ENCODE assay signal across 1 cellular context in the genomic region with DNA sequence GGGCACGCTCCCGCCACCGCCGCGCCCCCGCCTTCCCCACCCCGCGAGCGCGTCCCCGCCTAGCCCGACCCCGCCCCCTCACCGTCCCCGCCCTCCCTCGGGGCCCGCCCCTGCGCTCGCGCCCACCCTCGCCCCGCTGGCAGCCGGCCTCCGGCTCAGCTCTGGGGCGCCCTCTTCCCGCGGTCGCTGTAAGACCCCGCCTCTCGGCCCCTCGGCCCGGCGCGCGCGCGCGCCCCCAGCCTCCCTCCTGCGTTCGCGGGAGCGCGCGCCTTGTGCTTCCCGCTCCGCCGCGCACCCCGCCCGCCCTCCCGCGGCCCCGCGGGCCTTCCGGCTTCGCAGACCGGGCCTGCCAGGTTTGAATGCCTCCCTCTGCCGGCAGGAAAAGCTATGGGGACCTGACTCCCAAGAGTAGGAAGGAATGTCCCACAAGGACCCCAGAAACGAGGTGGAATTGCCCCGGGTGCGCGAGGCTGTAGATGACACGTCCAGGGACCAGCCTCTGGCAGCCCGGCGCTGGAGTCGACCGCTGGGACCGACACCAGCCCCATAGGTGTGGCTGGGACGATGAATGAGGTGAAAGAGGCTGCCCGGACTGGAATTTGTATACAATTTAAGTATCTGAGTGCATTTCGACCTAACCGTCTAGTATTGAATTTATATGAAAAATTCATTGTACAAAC.
TF ChIP-seq lines count a peak whose summit lies in the region.

No MANE protein-coding gene starts in this region.

TF ChIP-seq in HepG2, 621 proteins besides CTCF, POLR2A, EP300 and RAD21 (continued from another document and continues in another):
- no peak for TF ChIP-seq ZNF614 (CRISPR knock-in tag; IDR thresholded peaks at IDR 0.05; ENCODE audit: borderline replicate concordance)
- no peak for TF ChIP-seq PRPF4 (IDR thresholded peaks at IDR 0.05; ENCODE audit: low read depth, low read length, poor library complexity, severe bottlenecking)
- TF ChIP-seq PHF5A (CRISPR knock-in tag; IDR thresholded peaks at IDR 0.05; ENCODE audit: low read depth, unreplicated experiment) = no peak
- no peak for TF ChIP-seq NFYC (CRISPR knock-in tag; IDR thresholded peaks at IDR 0.05)
- TF ChIP-seq ARHGAP35 (CRISPR knock-in tag; IDR thresholded peaks at IDR 0.05; ENCODE audit: borderline replicate concordance) = no peak
- no peak for TF ChIP-seq ZNF891 (CRISPR knock-in tag; IDR thresholded peaks at IDR 0.05)
- TF ChIP-seq, protein P1, sequence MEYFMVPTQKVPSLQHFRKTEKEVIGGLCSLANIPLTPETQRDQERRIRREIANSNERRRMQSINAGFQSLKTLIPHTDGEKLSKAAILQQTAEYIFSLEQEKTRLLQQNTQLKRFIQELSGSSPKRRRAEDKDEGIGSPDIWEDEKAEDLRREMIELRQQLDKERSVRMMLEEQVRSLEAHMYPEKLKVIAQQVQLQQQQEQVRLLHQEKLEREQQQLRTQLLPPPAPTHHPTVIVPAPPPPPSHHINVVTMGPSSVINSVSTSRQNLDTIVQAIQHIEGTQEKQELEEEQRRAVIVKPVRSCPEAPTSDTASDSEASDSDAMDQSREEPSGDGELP (IDR thresholded peaks at IDR 0.05; ENCODE audit: borderline replicate concordance, low read depth) = no peak
- TF ChIP-seq, protein P2, sequence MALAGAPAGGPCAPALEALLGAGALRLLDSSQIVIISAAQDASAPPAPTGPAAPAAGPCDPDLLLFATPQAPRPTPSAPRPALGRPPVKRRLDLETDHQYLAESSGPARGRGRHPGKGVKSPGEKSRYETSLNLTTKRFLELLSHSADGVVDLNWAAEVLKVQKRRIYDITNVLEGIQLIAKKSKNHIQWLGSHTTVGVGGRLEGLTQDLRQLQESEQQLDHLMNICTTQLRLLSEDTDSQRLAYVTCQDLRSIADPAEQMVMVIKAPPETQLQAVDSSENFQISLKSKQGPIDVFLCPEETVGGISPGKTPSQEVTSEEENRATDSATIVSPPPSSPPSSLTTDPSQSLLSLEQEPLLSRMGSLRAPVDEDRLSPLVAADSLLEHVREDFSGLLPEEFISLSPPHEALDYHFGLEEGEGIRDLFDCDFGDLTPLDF (CRISPR knock-in tag; IDR thresholded peaks at IDR 0.05) = no peak
- no peak for TF ChIP-seq PAX8 (CRISPR knock-in tag; IDR thresholded peaks at IDR 0.05; ENCODE audit: borderline replicate concordance)
- no peak for TF ChIP-seq NBN (conservative IDR thresholded peaks at IDR 0.05)
- TF ChIP-seq, protein P3, sequence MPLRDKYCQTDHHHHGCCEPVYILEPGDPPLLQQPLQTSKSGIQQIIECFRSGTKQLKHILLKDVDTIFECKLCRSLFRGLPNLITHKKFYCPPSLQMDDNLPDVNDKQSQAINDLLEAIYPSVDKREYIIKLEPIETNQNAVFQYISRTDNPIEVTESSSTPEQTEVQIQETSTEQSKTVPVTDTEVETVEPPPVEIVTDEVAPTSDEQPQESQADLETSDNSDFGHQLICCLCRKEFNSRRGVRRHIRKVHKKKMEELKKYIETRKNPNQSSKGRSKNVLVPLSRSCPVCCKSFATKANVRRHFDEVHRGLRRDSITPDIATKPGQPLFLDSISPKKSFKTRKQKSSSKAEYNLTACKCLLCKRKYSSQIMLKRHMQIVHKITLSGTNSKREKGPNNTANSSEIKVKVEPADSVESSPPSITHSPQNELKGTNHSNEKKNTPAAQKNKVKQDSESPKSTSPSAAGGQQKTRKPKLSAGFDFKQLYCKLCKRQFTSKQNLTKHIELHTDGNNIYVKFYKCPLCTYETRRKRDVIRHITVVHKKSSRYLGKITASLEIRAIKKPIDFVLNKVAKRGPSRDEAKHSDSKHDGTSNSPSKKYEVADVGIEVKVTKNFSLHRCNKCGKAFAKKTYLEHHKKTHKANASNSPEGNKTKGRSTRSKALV (CRISPR knock-in tag; IDR thresholded peaks at IDR 0.05) = no peak
- no peak for TF ChIP-seq ZNF766 (CRISPR knock-in tag; IDR thresholded peaks at IDR 0.05; ENCODE audit: borderline replicate concordance)
- TF ChIP-seq ZNF747 (CRISPR knock-in tag; IDR thresholded peaks at IDR 0.05; ENCODE audit: borderline replicate concordance) = no peak
- no peak for TF ChIP-seq MAFF (IDR thresholded peaks at IDR 0.05; ENCODE audit: low read depth, low read length)
- peak; percentile 47; the same call in 1 of the 2 replicates for TF ChIP-seq ZNF768 (CRISPR knock-in tag; IDR thresholded peaks at IDR 0.05)
- TF ChIP-seq FOXA3 (CRISPR knock-in tag; IDR thresholded peaks at IDR 0.05) = peak; percentile 37
- no peak for TF ChIP-seq ZNF552 (CRISPR knock-in tag; IDR thresholded peaks at IDR 0.05; ENCODE audit: borderline replicate concordance)
- no peak for TF ChIP-seq JUND (CRISPR knock-in tag; IDR thresholded peaks at IDR 0.05)
- TF ChIP-seq, protein P4, sequence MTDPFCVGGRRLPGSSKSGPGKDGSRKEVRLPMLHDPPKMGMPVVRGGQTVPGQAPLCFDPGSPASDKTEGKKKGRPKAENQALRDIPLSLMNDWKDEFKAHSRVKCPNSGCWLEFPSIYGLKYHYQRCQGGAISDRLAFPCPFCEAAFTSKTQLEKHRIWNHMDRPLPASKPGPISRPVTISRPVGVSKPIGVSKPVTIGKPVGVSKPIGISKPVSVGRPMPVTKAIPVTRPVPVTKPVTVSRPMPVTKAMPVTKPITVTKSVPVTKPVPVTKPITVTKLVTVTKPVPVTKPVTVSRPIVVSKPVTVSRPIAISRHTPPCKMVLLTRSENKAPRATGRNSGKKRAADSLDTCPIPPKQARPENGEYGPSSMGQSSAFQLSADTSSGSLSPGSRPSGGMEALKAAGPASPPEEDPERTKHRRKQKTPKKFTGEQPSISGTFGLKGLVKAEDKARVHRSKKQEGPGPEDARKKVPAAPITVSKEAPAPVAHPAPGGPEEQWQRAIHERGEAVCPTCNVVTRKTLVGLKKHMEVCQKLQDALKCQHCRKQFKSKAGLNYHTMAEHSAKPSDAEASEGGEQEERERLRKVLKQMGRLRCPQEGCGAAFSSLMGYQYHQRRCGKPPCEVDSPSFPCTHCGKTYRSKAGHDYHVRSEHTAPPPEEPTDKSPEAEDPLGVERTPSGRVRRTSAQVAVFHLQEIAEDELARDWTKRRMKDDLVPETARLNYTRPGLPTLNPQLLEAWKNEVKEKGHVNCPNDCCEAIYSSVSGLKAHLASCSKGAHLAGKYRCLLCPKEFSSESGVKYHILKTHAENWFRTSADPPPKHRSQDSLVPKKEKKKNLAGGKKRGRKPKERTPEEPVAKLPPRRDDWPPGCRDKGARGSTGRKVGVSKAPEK (CRISPR knock-in tag; IDR thresholded peaks at IDR 0.05; ENCODE audit: borderline replicate concordance) = no peak
- TF ChIP-seq MEIS1 (CRISPR knock-in tag; IDR thresholded peaks at IDR 0.05; ENCODE audit: borderline replicate concordance) = no peak
- no peak for TF ChIP-seq ZNF781 (CRISPR knock-in tag; IDR thresholded peaks at IDR 0.05; ENCODE audit: borderline replicate concordance, not compliant biosample characterization)
- TF ChIP-seq NFKB2 (CRISPR knock-in tag; IDR thresholded peaks at IDR 0.05; ENCODE audit: borderline replicate concordance) = no peak
- TF ChIP-seq ZNF841 (CRISPR knock-in tag; IDR thresholded peaks at IDR 0.05; ENCODE audit: borderline replicate concordance) = no peak
- TF ChIP-seq MAF1 (CRISPR knock-in tag; IDR thresholded peaks at IDR 0.05; ENCODE audit: borderline replicate concordance) = no peak
- TF ChIP-seq NCOA1 (CRISPR knock-in tag; IDR thresholded peaks at IDR 0.05) = no peak
- TF ChIP-seq XRCC5 (optimal IDR thresholded peaks at IDR 0.05; ENCODE audit: low read length) = no peak
- TF ChIP-seq, protein P5, sequence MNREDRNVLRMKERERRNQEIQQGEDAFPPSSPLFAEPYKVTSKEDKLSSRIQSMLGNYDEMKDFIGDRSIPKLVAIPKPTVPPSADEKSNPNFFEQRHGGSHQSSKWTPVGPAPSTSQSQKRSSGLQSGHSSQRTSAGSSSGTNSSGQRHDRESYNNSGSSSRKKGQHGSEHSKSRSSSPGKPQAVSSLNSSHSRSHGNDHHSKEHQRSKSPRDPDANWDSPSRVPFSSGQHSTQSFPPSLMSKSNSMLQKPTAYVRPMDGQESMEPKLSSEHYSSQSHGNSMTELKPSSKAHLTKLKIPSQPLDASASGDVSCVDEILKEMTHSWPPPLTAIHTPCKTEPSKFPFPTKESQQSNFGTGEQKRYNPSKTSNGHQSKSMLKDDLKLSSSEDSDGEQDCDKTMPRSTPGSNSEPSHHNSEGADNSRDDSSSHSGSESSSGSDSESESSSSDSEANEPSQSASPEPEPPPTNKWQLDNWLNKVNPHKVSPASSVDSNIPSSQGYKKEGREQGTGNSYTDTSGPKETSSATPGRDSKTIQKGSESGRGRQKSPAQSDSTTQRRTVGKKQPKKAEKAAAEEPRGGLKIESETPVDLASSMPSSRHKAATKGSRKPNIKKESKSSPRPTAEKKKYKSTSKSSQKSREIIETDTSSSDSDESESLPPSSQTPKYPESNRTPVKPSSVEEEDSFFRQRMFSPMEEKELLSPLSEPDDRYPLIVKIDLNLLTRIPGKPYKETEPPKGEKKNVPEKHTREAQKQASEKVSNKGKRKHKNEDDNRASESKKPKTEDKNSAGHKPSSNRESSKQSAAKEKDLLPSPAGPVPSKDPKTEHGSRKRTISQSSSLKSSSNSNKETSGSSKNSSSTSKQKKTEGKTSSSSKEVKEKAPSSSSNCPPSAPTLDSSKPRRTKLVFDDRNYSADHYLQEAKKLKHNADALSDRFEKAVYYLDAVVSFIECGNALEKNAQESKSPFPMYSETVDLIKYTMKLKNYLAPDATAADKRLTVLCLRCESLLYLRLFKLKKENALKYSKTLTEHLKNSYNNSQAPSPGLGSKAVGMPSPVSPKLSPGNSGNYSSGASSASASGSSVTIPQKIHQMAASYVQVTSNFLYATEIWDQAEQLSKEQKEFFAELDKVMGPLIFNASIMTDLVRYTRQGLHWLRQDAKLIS (CRISPR knock-in tag; IDR thresholded peaks at IDR 0.05) = no peak
- TF ChIP-seq, protein P6, sequence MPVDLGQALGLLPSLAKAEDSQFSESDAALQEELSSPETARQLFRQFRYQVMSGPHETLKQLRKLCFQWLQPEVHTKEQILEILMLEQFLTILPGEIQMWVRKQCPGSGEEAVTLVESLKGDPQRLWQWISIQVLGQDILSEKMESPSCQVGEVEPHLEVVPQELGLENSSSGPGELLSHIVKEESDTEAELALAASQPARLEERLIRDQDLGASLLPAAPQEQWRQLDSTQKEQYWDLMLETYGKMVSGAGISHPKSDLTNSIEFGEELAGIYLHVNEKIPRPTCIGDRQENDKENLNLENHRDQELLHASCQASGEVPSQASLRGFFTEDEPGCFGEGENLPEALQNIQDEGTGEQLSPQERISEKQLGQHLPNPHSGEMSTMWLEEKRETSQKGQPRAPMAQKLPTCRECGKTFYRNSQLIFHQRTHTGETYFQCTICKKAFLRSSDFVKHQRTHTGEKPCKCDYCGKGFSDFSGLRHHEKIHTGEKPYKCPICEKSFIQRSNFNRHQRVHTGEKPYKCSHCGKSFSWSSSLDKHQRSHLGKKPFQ (CRISPR knock-in tag; IDR thresholded peaks at IDR 0.05; ENCODE audit: insufficient replicate concordance) = no peak
- TF ChIP-seq, protein P7, sequence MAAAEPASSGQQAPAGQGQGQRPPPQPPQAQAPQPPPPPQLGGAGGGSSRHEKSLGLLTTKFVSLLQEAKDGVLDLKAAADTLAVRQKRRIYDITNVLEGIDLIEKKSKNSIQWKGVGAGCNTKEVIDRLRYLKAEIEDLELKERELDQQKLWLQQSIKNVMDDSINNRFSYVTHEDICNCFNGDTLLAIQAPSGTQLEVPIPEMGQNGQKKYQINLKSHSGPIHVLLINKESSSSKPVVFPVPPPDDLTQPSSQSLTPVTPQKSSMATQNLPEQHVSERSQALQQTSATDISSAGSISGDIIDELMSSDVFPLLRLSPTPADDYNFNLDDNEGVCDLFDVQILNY (CRISPR knock-in tag; conservative IDR thresholded peaks at IDR 0.05) = no peak
- TF ChIP-seq RXRB (CRISPR knock-in tag; IDR thresholded peaks at IDR 0.05; ENCODE audit: borderline replicate concordance) = no peak
- TF ChIP-seq GATAD1 (CRISPR knock-in tag; IDR thresholded peaks at IDR 0.05) = no peak
- no peak for TF ChIP-seq XBP1 (CRISPR knock-in tag; IDR thresholded peaks at IDR 0.05)
- TF ChIP-seq, protein P8, sequence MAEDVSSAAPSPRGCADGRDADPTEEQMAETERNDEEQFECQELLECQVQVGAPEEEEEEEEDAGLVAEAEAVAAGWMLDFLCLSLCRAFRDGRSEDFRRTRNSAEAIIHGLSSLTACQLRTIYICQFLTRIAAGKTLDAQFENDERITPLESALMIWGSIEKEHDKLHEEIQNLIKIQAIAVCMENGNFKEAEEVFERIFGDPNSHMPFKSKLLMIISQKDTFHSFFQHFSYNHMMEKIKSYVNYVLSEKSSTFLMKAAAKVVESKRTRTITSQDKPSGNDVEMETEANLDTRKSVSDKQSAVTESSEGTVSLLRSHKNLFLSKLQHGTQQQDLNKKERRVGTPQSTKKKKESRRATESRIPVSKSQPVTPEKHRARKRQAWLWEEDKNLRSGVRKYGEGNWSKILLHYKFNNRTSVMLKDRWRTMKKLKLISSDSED (CRISPR knock-in tag; IDR thresholded peaks at IDR 0.05) = no peak
- no peak for TF ChIP-seq SIX1 (CRISPR knock-in tag; IDR thresholded peaks at IDR 0.05; ENCODE audit: borderline replicate concordance)
- TF ChIP-seq FOXC1 (CRISPR knock-in tag; IDR thresholded peaks at IDR 0.05; ENCODE audit: borderline replicate concordance) = no peak
- no peak for TF ChIP-seq EZH2 (conservative IDR thresholded peaks at IDR 0.05; ENCODE audit: low read depth, low read length)
- TF ChIP-seq, protein P9, sequence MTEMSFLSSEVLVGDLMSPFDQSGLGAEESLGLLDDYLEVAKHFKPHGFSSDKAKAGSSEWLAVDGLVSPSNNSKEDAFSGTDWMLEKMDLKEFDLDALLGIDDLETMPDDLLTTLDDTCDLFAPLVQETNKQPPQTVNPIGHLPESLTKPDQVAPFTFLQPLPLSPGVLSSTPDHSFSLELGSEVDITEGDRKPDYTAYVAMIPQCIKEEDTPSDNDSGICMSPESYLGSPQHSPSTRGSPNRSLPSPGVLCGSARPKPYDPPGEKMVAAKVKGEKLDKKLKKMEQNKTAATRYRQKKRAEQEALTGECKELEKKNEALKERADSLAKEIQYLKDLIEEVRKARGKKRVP (CRISPR knock-in tag; IDR thresholded peaks at IDR 0.05) = no peak
- peak; percentile 50; the same call in 1 of the 2 replicates for TF ChIP-seq SP4 (CRISPR knock-in tag; IDR thresholded peaks at IDR 0.05)
- TF ChIP-seq FLYWCH1 (CRISPR knock-in tag; IDR thresholded peaks at IDR 0.05) = no peak
- no peak for TF ChIP-seq ARID2 (CRISPR knock-in tag; IDR thresholded peaks at IDR 0.05; ENCODE audit: borderline replicate concordance)
- TF ChIP-seq, protein P10, sequence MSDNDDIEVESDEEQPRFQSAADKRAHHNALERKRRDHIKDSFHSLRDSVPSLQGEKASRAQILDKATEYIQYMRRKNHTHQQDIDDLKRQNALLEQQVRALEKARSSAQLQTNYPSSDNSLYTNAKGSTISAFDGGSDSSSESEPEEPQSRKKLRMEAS (IDR thresholded peaks at IDR 0.05) = no peak
- TF ChIP-seq ZNF724P (CRISPR knock-in tag; IDR thresholded peaks at IDR 0.05; ENCODE audit: borderline replicate concordance) = no peak
- TF ChIP-seq ETV5 (CRISPR knock-in tag; IDR thresholded peaks at IDR 0.05; ENCODE audit: borderline replicate concordance) = peak; percentile 45; the same call in 1 of the 2 replicates
- no peak for TF ChIP-seq TP53 (CRISPR knock-in tag; conservative IDR thresholded peaks at IDR 0.05)
- TF ChIP-seq ZNF607 (CRISPR knock-in tag; IDR thresholded peaks at IDR 0.05; ENCODE audit: borderline replicate concordance) = no peak
- no peak for TF ChIP-seq KAT2B (IDR thresholded peaks at IDR 0.05; ENCODE audit: borderline replicate concordance, low read depth, low read length)
- no peak for TF ChIP-seq NR3C1 (CRISPR knock-in tag; IDR thresholded peaks at IDR 0.05)
- TF ChIP-seq ZNF670 (CRISPR knock-in tag; IDR thresholded peaks at IDR 0.05; ENCODE audit: borderline replicate concordance) = no peak
- TF ChIP-seq BHLHE40 (IDR thresholded peaks at IDR 0.05; ENCODE audit: low read length) = no peak
